ENCODE assay signal across 30 cellular contexts in genomic region chr1:100557606-100557953, GRCh38. TPM values are rescaled to one million over a fixed set of nuclear protein-coding genes. Genes with fewer than 3 reads are reported as not detected.
DNase-seq lines count a peak whose midpoint lies in the region; ATAC-seq, FAIRE-seq and TF ChIP-seq lines count a peak whose summit lies in the region.
"Had no signal": no experiment of that assay in that cellular context is flagged by ENCODE, and none has a peak within 500 bp of the region (broad histone marks: within the 10 kb centered on the region; RNA-seq: fewer than 3 reads in every experiment).

No MANE protein-coding gene starts in this region.

- H3K4me2 ChIP-seq in GM23338, result no peak overlapping the region
- H3K4me2 ChIP-seq: BLaER1 had no signal

- H3K9ac ChIP-seq in iPS-20b (ENCODE audit: low read depth, low read length), result no peak overlapping the region
- no peak overlapping the region for H3K9ac ChIP-seq in kidney (ENCODE audit: low read length in 2 of 2)
- H3K9ac ChIP-seq: BLaER1 had no signal

- DNase-seq in GM23338 (ENCODE audit: low spot score), result no peak
- DNase-seq in WTC11 (ENCODE audit: low spot score), result no peak
- no peak for DNase-seq in germinal center (ENCODE audit: low spot score)
- no peak for DNase-seq in kidney
- no peak for DNase-seq in NCI-H187 (lab: John Stamatoyannopoulos, UW)
- DNase-seq: 8988T; ACHN; BE2C; C1 segment of cervical spinal cord; CD4-positive, alpha-beta memory T cell; CD4-positive, CD25-positive, alpha-beta regulatory T cell; CD8-positive, alpha-beta memory T cell; COR-L47; DMS 273 treated with DMSO at 0.1 percent for 48 hours; DMS153; DMS53; DMS79; DND-41; EL; GDM1 had no signal

- no peak for FAIRE-seq in kidney (lab: Jason Lieb, UNC)
- FAIRE-seq: A204.1, GM12878, GM12892, GM18507 had no signal

- no peaks in the 10 kb centered on the region for H4K20me1 ChIP-seq in GM23338 (replicated peaks; ENCODE audit: insufficient read depth)
- H4K20me1 ChIP-seq: BLaER1 had no signal

- peak overlapping the region; percentile 76 for H2AFZ ChIP-seq in GM23338

- H3K27ac Mint-ChIP-seq in GM23338 (no peak overlapping the region), WTC11 (no peak overlapping the region)
- H3K27ac Mint-ChIP-seq: CD14-positive monocyte; CD4-positive, alpha-beta memory T cell; CD4-positive, CD25-positive, alpha-beta regulatory T cell; CD8-positive, alpha-beta memory T cell had no signal

- 0 out of 2 replicates have a peak, but pooled peaks cover 4% of the 10 kb centered on the region for H3K9me2 ChIP-seq in GM23338 (ENCODE audit: insufficient read depth)

- H3K36me3 Mint-ChIP-seq in GM23338 (ENCODE audit: low read depth) (no peaks in the 10 kb centered on the region; the same call in 2 of the 3 replicates), WTC11 (peaks cover 7% of the 10 kb centered on the region)
- H3K36me3 Mint-ChIP-seq: CD14-positive monocyte; CD4-positive, CD25-positive, alpha-beta regulatory T cell had no signal

- H3K4me1 ChIP-seq in GM23338 (ENCODE audit: insufficient read depth) (no peaks in the 10 kb centered on the region), iPS-20b (ENCODE audit: insufficient read depth, low read length) (peaks cover 6% of the 10 kb centered on the region; the same call in 1 of the 2 replicates), kidney (ENCODE audit: control insufficient read depth in 1 of 2, insufficient read depth in 1 of 2, low read depth in 1 of 2, low read length in 2 of 2) (no peaks in the 10 kb centered on the region)
- H3K4me1 ChIP-seq: BE2C, BLaER1 had no signal

- H3K4me1 Mint-ChIP-seq in GM23338, result peaks cover 9% of the 10 kb centered on the region
- H3K4me1 Mint-ChIP-seq in WTC11, result peaks cover 8% of the 10 kb centered on the region
- H3K4me1 Mint-ChIP-seq: CD14-positive monocyte; CD4-positive, alpha-beta memory T cell; CD4-positive, CD25-positive, alpha-beta regulatory T cell; CD8-positive, alpha-beta memory T cell had no signal

- ATAC-seq in GM23338 (peak; percentile 43; the same call in 2 of the 3 replicates), WTC11 (peak; percentile 41)
- ATAC-seq: GM12878 had no signal

- H3K4me3 ChIP-seq in GM23338, result no peak overlapping the region
- H3K4me3 ChIP-seq in iPS-20b (ENCODE audit: low read length), result peak overlapping the region; percentile 20; the same call in 1 of the 2 replicates
- no peak overlapping the region for H3K4me3 ChIP-seq in kidney (ENCODE audit: low read length in 2 of 2)
- H3K4me3 ChIP-seq: BLaER1, GM12878 had no signal

- POLR2A ChIA-PET in WTC11 (lab: Charles Lee), result no interaction called here

- no peaks in the 10 kb centered on the region for H3K79me2 ChIP-seq in GM23338 (replicated peaks; ENCODE audit: insufficient read depth)

- H3K36me3 ChIP-seq in GM23338 (ENCODE audit: insufficient read depth) (no peaks in the 10 kb centered on the region), iPS-20b (ENCODE audit: insufficient read depth, low read depth, low read length) (no peaks in the 10 kb centered on the region), kidney (ENCODE audit: control insufficient read depth in 1 of 2, insufficient read depth in 2 of 2, low read length in 2 of 2) (no peaks in the 10 kb centered on the region)
- H3K36me3 ChIP-seq: BE2C, BLaER1 had no signal

- no peak overlapping the region for H3K27ac ChIP-seq in GM23338 (ENCODE audit: low read depth)
- H3K27ac ChIP-seq in iPS-20b (ENCODE audit: low read length), result no peak overlapping the region
- no peak overlapping the region for H3K27ac ChIP-seq in kidney (ENCODE audit: low read depth in 2 of 2, low read length in 2 of 2)
- H3K27ac ChIP-seq: BLaER1 had no signal

- H3K27me3 ChIP-seq in GM23338 (ENCODE audit: insufficient read depth), result no peaks in the 10 kb centered on the region
- H3K27me3 ChIP-seq in iPS-20b (ENCODE audit: insufficient read depth, low read length), result no peaks in the 10 kb centered on the region
- H3K27me3 ChIP-seq: BLaER1 had no signal

- peaks cover 2% of the 10 kb centered on the region for H3K27me3 Mint-ChIP-seq in GM23338 (ENCODE audit: insufficient read depth, low read depth, poor library complexity)
- no peaks in the 10 kb centered on the region for H3K27me3 Mint-ChIP-seq in WTC11 (ENCODE audit: low read depth)

- H3K9me3 Mint-ChIP-seq in GM23338 (peaks cover 8% of the 10 kb centered on the region; the same call in 2 of the 3 replicates), WTC11 (peaks cover 24% of the 10 kb centered on the region)

- no peaks in the 10 kb centered on the region for H3F3A ChIP-seq in GM23338 (replicated peaks; ENCODE audit: low read depth)

- CTCF ChIA-PET in WTC11 (lab: Charles Lee), result interaction anchor here (0.9 kb wide), 1 partner anchor 14 kb away, joined by 4 read pairs; no protein-coding TSS in a partner anchor

- TF ChIP-seq CTCF in GM23338 (conservative IDR thresholded peaks at IDR 0.05; ENCODE audit: low read depth in 2 of 2) (no peak), WTC11 (IDR thresholded peaks at IDR 0.05) (no peak), kidney (IDR thresholded peaks at IDR 0.05; ENCODE audit: borderline replicate concordance, extremely low read depth, insufficient read depth) (no peak)

- H3K9me3 ChIP-seq in iPS-20b (ENCODE audit: insufficient read depth, low read depth, low read length) (no peaks in the 10 kb centered on the region), kidney (ENCODE audit: control insufficient read depth in 1 of 2, low read length in 2 of 2) (peaks cover 5 to 16% of the 10 kb centered on the region in 2 donors)
- H3K9me3 ChIP-seq: BE2C had no signal

- intact Hi-C loops in kidney (cut with DNase I), result no loop called here

- H3K4me3 Mint-ChIP-seq in GM23338 (no peak overlapping the region), WTC11 (no peak overlapping the region)
- H3K4me3 Mint-ChIP-seq: CD14-positive monocyte; CD4-positive, alpha-beta memory T cell; CD4-positive, CD25-positive, alpha-beta regulatory T cell; CD8-positive, alpha-beta memory T cell had no signal

TF ChIP-seq in GM23338, 12 proteins besides CTCF, POLR2A, EP300 and RAD21:
- TF ChIP-seq STAT1 (IDR thresholded peaks at IDR 0.05; ENCODE audit: unreplicated experiment) (no peak), JUNB (IDR thresholded peaks at IDR 0.05; ENCODE audit: unreplicated experiment) (no peak), ZNF114 (CRISPR knock-in tag; IDR thresholded peaks at IDR 0.05) (no peak)

TF ChIP-seq in WTC11, 78 proteins besides CTCF, POLR2A, EP300 and RAD21 (continues in another document):
- TF ChIP-seq E2F1 (CRISPR knock-in tag; IDR thresholded peaks at IDR 0.05) (no peak), KAT7 (CRISPR knock-in tag; IDR thresholded peaks at IDR 0.05; ENCODE audit: borderline replicate concordance) (no peak), SP1 (CRISPR knock-in tag; conservative IDR thresholded peaks at IDR 0.05) (no peak), PRDM15 (CRISPR knock-in tag; IDR thresholded peaks at IDR 0.05) (no peak), GABPB1 (CRISPR knock-in tag; IDR thresholded peaks at IDR 0.05) (no peak), HMGXB4 (CRISPR knock-in tag; IDR thresholded peaks at IDR 0.05) (no peak), CREM (CRISPR knock-in tag; IDR thresholded peaks at IDR 0.05) (no peak)

RNA-seq across cellular contexts. Expression of gene GPR88, which starts 19.6 kb away (rescaled TPM):
- 0.28 TPM in 1 of 2 replicates, not detected in the other for total RNA-seq in GM23338 (2014; rRNA removed; shearing (Covaris generic))
- polyA plus RNA-seq in GM23338 (2016; fragmentation: Nextera tagmentation; extraction: Ambion mirVana) (not detected in 2 replicates), kidney (ENCODE audit: insufficient read depth, low read depth, low replicate concordance) (0.15 TPM)
- total RNA-seq in WTC11 (2021) (not detected in 3 replicates), kidney (0.35 TPM)
- total RNA-seq: A673; CD4-positive, CD25-positive, alpha-beta regulatory T cell; G401 had no signal
- polyA plus RNA-seq: AG04450; CD4-positive, alpha-beta memory T cell; CD4-positive, CD25-positive, alpha-beta regulatory T cell; CD8-positive, alpha-beta memory T cell had no signal
